In genomic region chr9:27125030-27125429, GRCh38 we compare ENCODE assay signal across 11 cellular contexts. TPM values are rescaled to one million over a fixed set of nuclear protein-coding genes. Genes with fewer than 3 reads are reported as not detected.
DNase-seq lines count a peak whose midpoint lies in the region; ATAC-seq, FAIRE-seq and TF ChIP-seq lines count a peak whose summit lies in the region.
"Had no signal": no experiment of that assay in that cellular context is flagged by ENCODE, and none has a peak within 500 bp of the region (broad histone marks: within the 10 kb centered on the region; RNA-seq: fewer than 3 reads in every experiment).

No MANE protein-coding gene starts in this region.

- CTCF ChIA-PET in A549 (lab: Yijun Ruan, JAX): interaction anchor here (1.0 to 1.4 kb wide), 3 partner anchors 11 to 73 kb away, joined by 3 to 4 read pairs (median 4); no protein-coding TSS in a partner anchor

- 25% methylated on average over 4 of the region's 4 CpGs for WGBS in A549 (ENCODE audit: missing lambda C conversion rate)
- WGBS in mesenchymal stem cell: 1% methylated on average over 4 of the region's 4 CpGs

- H2BK120ac ChIP-seq in mesenchymal stem cell (ENCODE audit: low read depth, low read length): peak overlapping the region; percentile 97

- DNase-seq in A549 (ENCODE audit: low read depth in 1 of 2, low spot score in 1 of 2): peak; percentile 30 to 70
- peak; percentile 94 for DNase-seq in M059J (ENCODE audit: low read depth)
- peak; percentile 78 for DNase-seq in coronary artery (ENCODE audit: low spot score)
- DNase-seq in mesenchymal stem cell: peak; percentile 97
- DNase-seq in activated CD4-positive, alpha-beta T cell treated with anti-CD3 and anti-CD28 coated beads, Interleukin-2, amount 10 ng/mL, durations not matched to agents 24 days and 14 days: no peak
- no peak for DNase-seq in posterior vena cava (ENCODE audit: low spot score)
- DNase-seq: Caco-2, RPMI8226 had no signal

- TF ChIP-seq POLR2A in A549 (IDR thresholded peaks at IDR 0.05; ENCODE audit: low read length): no peak

- no peak for TF ChIP-seq RAD21 in A549 (conservative IDR thresholded peaks at IDR 0.05 in 1 of 2, IDR thresholded peaks at IDR 0.05 in 1 of 2)

- POLR2A ChIA-PET in A549 (lab: Yijun Ruan, JAX): no interaction called here

- H3K4ac ChIP-seq in mesenchymal stem cell (ENCODE audit: low read depth in 1 of 2, low read length in 2 of 2): peak overlapping the region; percentile 53 to 76

- no peak overlapping the region for H3K4me3 Mint-ChIP-seq in activated CD4-positive, alpha-beta T cell treated with anti-CD3 and anti-CD28 coated beads, Interleukin-2, amount 10 ng/mL, durations not matched to agents 24 days and 14 days

- H2AK5ac ChIP-seq in mesenchymal stem cell (ENCODE audit: low read length, severe bottlenecking): no peak overlapping the region

- no peaks in the 10 kb centered on the region for H3K36me3 Mint-ChIP-seq in activated CD4-positive, alpha-beta T cell treated with anti-CD3 and anti-CD28 coated beads, Interleukin-2, amount 10 ng/mL, durations not matched to agents 24 days and 14 days (ENCODE audit: low read depth)

- no peaks in the 10 kb centered on the region for H3K36me3 ChIP-seq in mesenchymal stem cell (ENCODE audit: control insufficient read depth in 1 of 2, insufficient read depth in 2 of 2, low read depth in 1 of 2, low read length in 2 of 2)

- H3K27ac Mint-ChIP-seq in activated CD4-positive, alpha-beta T cell treated with anti-CD3 and anti-CD28 coated beads, Interleukin-2, amount 10 ng/mL, durations not matched to agents 24 days and 14 days: no peak overlapping the region

- no peak overlapping the region for H2BK5ac ChIP-seq in mesenchymal stem cell (ENCODE audit: low read depth, low read length, poor library complexity, severe bottlenecking)

- no peak for FAIRE-seq in A549 (lab: Jason Lieb, UNC)
- FAIRE-seq: colon had no signal

- peak overlapping the region; percentile 84 for H2BK15ac ChIP-seq in mesenchymal stem cell (ENCODE audit: low read depth, poor library complexity, severe bottlenecking)

- no peak overlapping the region for H2AFZ ChIP-seq in mesenchymal stem cell (ENCODE audit: low read depth, low read length)

- TF ChIP-seq CTCF in A549 (IDR thresholded peaks at IDR 0.05): no peak
- no peak for TF ChIP-seq CTCF in coronary artery (IDR thresholded peaks at IDR 0.05)

- peaks cover 21% of the 10 kb centered on the region for H3K4me1 ChIP-seq in A549
- H3K4me1 ChIP-seq in mesenchymal stem cell (ENCODE audit: control insufficient read depth, insufficient read depth, low read depth, low read length): peaks cover 3% of the 10 kb centered on the region
- H3K4me1 ChIP-seq: Caco-2 had no signal

- no peaks in the 10 kb centered on the region for H3K27me3 Mint-ChIP-seq in activated CD4-positive, alpha-beta T cell treated with anti-CD3 and anti-CD28 coated beads, Interleukin-2, amount 10 ng/mL, durations not matched to agents 24 days and 14 days

- peak overlapping the region; percentile 33 for H3K9ac ChIP-seq in mesenchymal stem cell (ENCODE audit: low read length)

- H3K4me3 ChIP-seq in A549 (no peak overlapping the region), coronary artery (no peak overlapping the region), mesenchymal stem cell (ENCODE audit: insufficient read depth in 1 of 2, low read depth in 1 of 2, low read length in 2 of 2) (no peak overlapping the region)

- H3K14ac ChIP-seq in mesenchymal stem cell (ENCODE audit: low read length in 2 of 2): peak overlapping the region in 1 of 2 experiments; percentile 94

- peak overlapping the region; percentile 55 for H4K8ac ChIP-seq in mesenchymal stem cell (ENCODE audit: low read length)

- peak; percentile 97 for ATAC-seq in A549
- no peak for ATAC-seq in GM18858 (IDR thresholded peaks at IDR 0.05; ENCODE audit: unreplicated experiment)
- no peak for ATAC-seq in GM18873 (IDR thresholded peaks at IDR 0.05; ENCODE audit: low FRiP score, unreplicated experiment)

- no peaks in the 10 kb centered on the region for H3K9me3 Mint-ChIP-seq in activated CD4-positive, alpha-beta T cell treated with anti-CD3 and anti-CD28 coated beads, Interleukin-2, amount 10 ng/mL, durations not matched to agents 24 days and 14 days

- peaks cover 0 to 11% of the 10 kb centered on the region in 2 experiments for H3K27me3 ChIP-seq in mesenchymal stem cell (ENCODE audit: control insufficient read depth in 1 of 2, insufficient read depth in 1 of 2, low read length in 2 of 2)

- H4K91ac ChIP-seq in mesenchymal stem cell (ENCODE audit: low read length): peak overlapping the region; percentile 91

- peak overlapping the region in 1 of 2 experiments; percentile 88 for H2BK12ac ChIP-seq in mesenchymal stem cell (ENCODE audit: low read length in 2 of 2)

- intact Hi-C loops in activated CD4-positive, alpha-beta T cell treated with anti-CD3 and anti-CD28 coated beads, Interleukin-2, amount 10 ng/mL, durations not matched to agents 24 days and 14 days (cut with micrococcal nuclease): no loop called here
- intact Hi-C loops in posterior vena cava (cut with DNase I): no loop called here

- H3K79me1 ChIP-seq in mesenchymal stem cell (replicated peaks; ENCODE audit: low read length, poor library complexity, severe bottlenecking): no peaks in the 10 kb centered on the region

- no peak for TF ChIP-seq EP300 in A549 (IDR thresholded peaks at IDR 0.05)

- H3K4me2 ChIP-seq in A549 (peak overlapping the region; percentile 34), mesenchymal stem cell (ENCODE audit: low read length, poor library complexity, severe bottlenecking) (no peak overlapping the region)

- no peaks in the 10 kb centered on the region for H3K9me3 ChIP-seq in A549
- no peaks in the 10 kb centered on the region for H3K9me3 ChIP-seq in mesenchymal stem cell (ENCODE audit: control insufficient read depth, low read length)
- H3K9me3 ChIP-seq: Caco-2 had no signal

- peak overlapping the region; percentile 25 to 55; a peak in 5 of 6 replicates for H3K27ac ChIP-seq in A549
- H3K27ac ChIP-seq in coronary artery: peak overlapping the region in 1 of 2 donors; percentile 35
- peak overlapping the region; percentile 55 for H3K27ac ChIP-seq in mesenchymal stem cell (ENCODE audit: low read length, poor library complexity, severe bottlenecking)

- H3K4me1 Mint-ChIP-seq in activated CD4-positive, alpha-beta T cell treated with anti-CD3 and anti-CD28 coated beads, Interleukin-2, amount 10 ng/mL, durations not matched to agents 24 days and 14 days: no peaks in the 10 kb centered on the region

- H3K18ac ChIP-seq in mesenchymal stem cell (ENCODE audit: low read depth in 1 of 2, low read length in 2 of 2): peak overlapping the region; percentile 67 to 93

- no peak overlapping the region for H3K23ac ChIP-seq in mesenchymal stem cell (ENCODE audit: low read length in 2 of 2)

TF ChIP-seq in A549, 52 proteins besides CTCF, POLR2A, EP300 and RAD21:
- TF ChIP-seq MAX (IDR thresholded peaks at IDR 0.05) (0 out of 2 replicates have a peak, but pooled peaks have one; percentile 22), ZFP36 (IDR thresholded peaks at IDR 0.05; ENCODE audit: borderline replicate concordance, partially characterized antibody) (no peak), NFE2L2 (conservative IDR thresholded peaks at IDR 0.05; ENCODE audit: low read length) (no peak), FOSL2 (IDR thresholded peaks at IDR 0.05) (peak; percentile 57; the same call in 1 of the 2 replicates), FOSL2 (CRISPR knock-in tag; IDR thresholded peaks at IDR 0.05) (peak; percentile 74), CHD2 (IDR thresholded peaks at IDR 0.05; ENCODE audit: low read length, partially characterized antibody) (no peak), E2F6 (IDR thresholded peaks at IDR 0.05; ENCODE audit: borderline replicate concordance, low read depth) (no peak), EHF (CRISPR knock-in tag; IDR thresholded peaks at IDR 0.05) (no peak), GATA3 (IDR thresholded peaks at IDR 0.05; ENCODE audit: borderline replicate concordance) (no peak), MYC (IDR thresholded peaks at IDR 0.05; ENCODE audit: borderline replicate concordance, low read length) (no peak), TP53 (CRISPR knock-in tag; IDR thresholded peaks at IDR 0.05) (no peak), JUNB (IDR thresholded peaks at IDR 0.05) (peak; percentile 55), RNF2 (IDR thresholded peaks at IDR 0.05; ENCODE audit: borderline replicate concordance, low read depth) (no peak), JUN (IDR thresholded peaks at IDR 0.05) (0 out of 5 replicates have a peak, but pooled peaks of 1 of the 2 experiments have one; percentile 24), FOXS1 (CRISPR knock-in tag; IDR thresholded peaks at IDR 0.05) (no peak)

RNA-seq across cellular contexts. Expression of gene TEK, which starts 16.0 kb away (rescaled TPM):
- polyA plus RNA-seq in A549 (2011; rRNA removed): 0.04 and 0.05 TPM in 2 replicates
- polyA plus RNA-seq in A549 (2012; cell fraction: cytosol; rRNA removed): not detected in 2 replicates
- not detected in 2 replicates for polyA plus RNA-seq in A549 (2012; cell fraction: nucleus; rRNA removed)
- 0.04 TPM in 1 of 3 replicates, not detected in the others for polyA plus RNA-seq in A549 (2017; fragmentation: RNase III; extraction: RNeasy Plus Mini Kit Qiagen cat#74134 plus additional on column Dnase treatment)
- polyA minus RNA-seq in A549 (2011; rRNA and poly(A)+ RNA removed): 0.05 TPM in 1 of 2 replicates, not detected in the other
- 0.96 and 2.0 TPM in 2 replicates for total RNA-seq in M059J (2014; rRNA removed; shearing (Covaris generic))
- 84.1 TPM for polyA plus RNA-seq in mesenchymal stem cell (2013, experiment 1 of 2)
- polyA plus RNA-seq in mesenchymal stem cell (2013, experiment 2 of 2): 84.1 TPM
- total RNA-seq in activated CD4-positive, alpha-beta T cell treated with anti-CD3 and anti-CD28 coated beads, Interleukin-2, amount 10 ng/mL, durations not matched to agents 24 days and 14 days: not detected in 2 replicates
- 10 to 100 TPM; 14.5 to 18.0 TPM for total RNA-seq in posterior vena cava
- total RNA-seq: Caco-2 had no signal

Comparison
In these comparisons a context has a peak if more than half of its experiments do, and no peak if none do; other contexts are left out.
1. ATAC-seq: peak in A549 (2 of 2); none in GM18858 (single experiment) and GM18873 (single experiment).
2. DNase-seq: peak in A549 (2 of 2), M059J (single experiment), coronary artery (single experiment) and mesenchymal stem cell (single experiment); none in activated CD4-positive, alpha-beta T cell treated with anti-CD3 and anti-CD28 coated beads, Interleukin-2, amount 10 ng/mL, durations not matched to agents 24 days and 14 days (single experiment) and posterior vena cava (single experiment).